In the genomic region with DNA sequence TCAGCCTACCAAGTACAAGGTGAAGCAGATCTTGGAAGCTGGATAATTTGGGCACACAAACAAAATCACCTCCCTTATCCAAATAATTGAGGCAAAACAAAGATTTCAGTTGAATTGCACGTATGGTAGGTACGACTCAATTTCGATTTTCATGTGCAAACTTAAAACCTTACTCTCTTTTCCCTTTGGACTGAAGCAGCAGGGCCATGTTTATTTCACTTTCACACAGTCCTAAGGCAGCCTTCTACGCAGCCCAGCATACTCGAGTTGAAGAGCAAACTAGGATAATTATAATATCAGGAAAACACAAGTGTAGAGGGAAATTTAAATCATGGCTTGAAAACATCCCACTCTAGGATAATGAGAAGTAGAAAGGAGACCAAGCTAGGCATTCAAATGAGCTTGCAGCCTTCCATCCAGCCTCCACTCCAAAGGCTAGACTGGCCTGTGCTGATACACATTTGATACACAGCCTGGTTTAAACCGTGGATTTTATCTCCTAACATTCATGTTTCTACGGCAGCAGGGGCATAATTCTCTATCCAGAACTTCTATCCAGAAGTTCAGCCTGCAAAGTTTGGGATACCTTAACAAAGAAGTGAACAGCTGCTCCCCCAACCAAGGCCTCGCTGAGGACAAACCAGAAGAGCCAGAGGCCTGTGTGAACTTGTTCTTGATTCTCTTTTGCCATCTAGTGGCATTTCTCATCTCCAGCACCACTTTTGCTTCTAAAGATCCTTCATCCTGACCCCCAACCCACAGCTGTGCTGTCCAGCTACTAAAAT, we compare ENCODE assay signal across 8 cellular contexts. TPM values are rescaled to one million over a fixed set of nuclear protein-coding genes. Genes with fewer than 3 reads are reported as not detected.
DNase-seq lines count a peak whose midpoint lies in the region; ATAC-seq and TF ChIP-seq lines count a peak whose summit lies in the region.

No MANE protein-coding gene starts in this region.

- H3K4me3 Mint-ChIP-seq in activated B cell treated with CpG ODN at 0.5 μM for 24 hours (no peak overlapping the region), neural progenitor cell (no peak overlapping the region)

- no peaks in the 10 kb centered on the region for H3K36me3 ChIP-seq in neural progenitor cell

- no peak overlapping the region for H3K4me3 ChIP-seq in foreskin fibroblast (ENCODE audit: low read depth in 1 of 2, low read length in 2 of 2)
- H3K4me3 ChIP-seq in neural progenitor cell, result no peak overlapping the region

- peaks cover 19% of the 10 kb centered on the region for H3K27me3 Mint-ChIP-seq in activated B cell treated with CpG ODN at 0.5 μM for 24 hours
- H3K27me3 Mint-ChIP-seq in neural progenitor cell (ENCODE audit: insufficient read depth, low read depth), result peaks cover 13% of the 10 kb centered on the region

- H3K9me3 ChIP-seq in neural progenitor cell (ENCODE audit: low read depth), result no peaks in the 10 kb centered on the region

- CTCF ChIA-PET in activated B cell treated with CpG ODN at 0.5 μM for 24 hours (lab: Charles Lee), result interaction anchor here (0.7 to 4.4 kb wide), 7 partner anchors 8 to 65 kb away, joined by 3 to 92 read pairs (median 7); no protein-coding TSS in a partner anchor

- no peaks in the 10 kb centered on the region for H3K4me1 Mint-ChIP-seq in activated B cell treated with CpG ODN at 0.5 μM for 24 hours
- peaks cover 17% of the 10 kb centered on the region for H3K4me1 Mint-ChIP-seq in neural progenitor cell

- no peaks in the 10 kb centered on the region for H4K20me1 ChIP-seq in neural progenitor cell (ENCODE audit: low read depth)

- H3K27ac ChIP-seq in neural progenitor cell, result no peak overlapping the region

- H3K79me2 ChIP-seq in neural progenitor cell (ENCODE audit: low read depth), result no peaks in the 10 kb centered on the region

- peaks cover 7% of the 10 kb centered on the region for H3K27me3 ChIP-seq in neural progenitor cell

- TF ChIP-seq CTCF in activated B cell treated with CpG ODN at 0.5 μM for 24 hours (IDR thresholded peaks at IDR 0.05) (no peak), foreskin fibroblast (IDR thresholded peaks at IDR 0.05; ENCODE audit: low read depth, low read length) (peak; percentile 49), neural progenitor cell (IDR thresholded peaks at IDR 0.05) (peak; percentile 54)

- H3K27ac Mint-ChIP-seq in activated B cell treated with CpG ODN at 0.5 μM for 24 hours (no peak overlapping the region), neural progenitor cell (no peak overlapping the region)

- intact Hi-C loops in activated B cell treated with CpG ODN at 0.5 μM for 24 hours (cut with micrococcal nuclease), result loop anchor here (1.0 kb wide), 1 partner anchor 25 kb away; no protein-coding TSS in a partner anchor

- POLR2A ChIA-PET in activated B cell treated with CpG ODN at 0.5 μM for 24 hours (lab: Charles Lee), result no interaction called here

- no peaks in the 10 kb centered on the region for H3F3A ChIP-seq in neural progenitor cell (ENCODE audit: low read depth)

- H3K9ac ChIP-seq in neural progenitor cell, result no peak overlapping the region

- H2AFZ ChIP-seq in neural progenitor cell (replicated peaks), result peak overlapping the region; percentile 46

- no peaks in the 10 kb centered on the region for H3K36me3 Mint-ChIP-seq in activated B cell treated with CpG ODN at 0.5 μM for 24 hours (ENCODE audit: low read depth)
- no peaks in the 10 kb centered on the region for H3K36me3 Mint-ChIP-seq in neural progenitor cell

- H3K9me3 Mint-ChIP-seq in activated B cell treated with CpG ODN at 0.5 μM for 24 hours (no peaks in the 10 kb centered on the region), neural progenitor cell (no peaks in the 10 kb centered on the region)

- peak; percentile 62 for ATAC-seq in activated B cell treated with CpG ODN at 0.5 μM for 24 hours (ENCODE audit: low read depth)
- no peak for ATAC-seq in HG02840 (IDR thresholded peaks at IDR 0.05; ENCODE audit: low FRiP score, unreplicated experiment)

- H3K4me2 ChIP-seq in neural progenitor cell, result no peak overlapping the region

- DNase-seq in A172 (ENCODE audit: low spot score), result peak; percentile 27
- DNase-seq in GF-D8 (lab: John Stamatoyannopoulos, UW), result peak; percentile 22
- DNase-seq in NCI-H1417 (lab: John Stamatoyannopoulos, UW), result peak in 2 of 3 experiments; percentile 19 to 70
- no peak for DNase-seq in activated B cell treated with CpG ODN at 0.5 μM for 24 hours
- DNase-seq in foreskin fibroblast, result peak; percentile 40 to 74
- peak; percentile 65 for DNase-seq in neural progenitor cell (ENCODE audit: low spot score)
- no peak for DNase-seq in cerebellum (ENCODE audit: low spot score)

- H3K4me1 ChIP-seq in neural progenitor cell, result peaks cover 11% of the 10 kb centered on the region

RNA-seq across cellular contexts. Expression of a gene that starts 2.4 kb away (rescaled TPM):
- not detected in 2 replicates for total RNA-seq in A172 (2014; rRNA removed; shearing (Covaris generic))
- total RNA-seq in activated B cell treated with CpG ODN at 0.5 μM for 24 hours (not detected in 2 replicates), neural progenitor cell (ENCODE audit: low replicate concordance) (not detected in 2 replicates), cerebellum (not detected)

RNA-seq across cellular contexts. Expression of a gene that starts 5.2 kb away (rescaled TPM):
- not detected in 2 replicates for total RNA-seq in A172 (2014; rRNA removed; shearing (Covaris generic))
- total RNA-seq in activated B cell treated with CpG ODN at 0.5 μM for 24 hours (not detected in 2 replicates), neural progenitor cell (ENCODE audit: low replicate concordance) (0.12 TPM in 1 of 2 replicates, not detected in the other), cerebellum (not detected)

RNA-seq across cellular contexts. Expression of a gene that starts 9.8 kb away (rescaled TPM):
- total RNA-seq in A172 (2014; rRNA removed; shearing (Covaris generic)), result not detected in 2 replicates
- not detected in 2 replicates for total RNA-seq in activated B cell treated with CpG ODN at 0.5 μM for 24 hours
- not detected in 2 replicates for total RNA-seq in neural progenitor cell (ENCODE audit: low replicate concordance)
- total RNA-seq in cerebellum, result not detected

RNA-seq across cellular contexts. Expression of a gene that starts 14.9 kb away (rescaled TPM):
- 7.5 and 9.0 TPM in 2 replicates for total RNA-seq in A172 (2014; rRNA removed; shearing (Covaris generic))
- 2.1 and 3.9 TPM in 2 replicates for total RNA-seq in activated B cell treated with CpG ODN at 0.5 μM for 24 hours
- 1.3 and 2.0 TPM in 2 replicates for total RNA-seq in neural progenitor cell (ENCODE audit: low replicate concordance)
- 142 TPM for total RNA-seq in cerebellum

RNA-seq across cellular contexts. Expression of a gene that starts 17.8 kb away (rescaled TPM):
- not detected in 2 replicates for total RNA-seq in A172 (2014; rRNA removed; shearing (Covaris generic))
- not detected in 2 replicates for total RNA-seq in activated B cell treated with CpG ODN at 0.5 μM for 24 hours
- not detected in 2 replicates for total RNA-seq in neural progenitor cell (ENCODE audit: low replicate concordance)
- not detected for total RNA-seq in cerebellum

Comparison
In these comparisons a context has a peak if more than half of its experiments do, and no peak if none do; other contexts are left out.
1. DNase-seq: peak in A172 (single experiment), GF-D8 (single experiment), NCI-H1417 (2 of 3), foreskin fibroblast (2 of 2) and neural progenitor cell (single experiment); none in activated B cell treated with CpG ODN at 0.5 μM for 24 hours (single experiment) and cerebellum (single experiment).